1 cellular context compared by ENCODE assay signal in the genomic region with DNA sequence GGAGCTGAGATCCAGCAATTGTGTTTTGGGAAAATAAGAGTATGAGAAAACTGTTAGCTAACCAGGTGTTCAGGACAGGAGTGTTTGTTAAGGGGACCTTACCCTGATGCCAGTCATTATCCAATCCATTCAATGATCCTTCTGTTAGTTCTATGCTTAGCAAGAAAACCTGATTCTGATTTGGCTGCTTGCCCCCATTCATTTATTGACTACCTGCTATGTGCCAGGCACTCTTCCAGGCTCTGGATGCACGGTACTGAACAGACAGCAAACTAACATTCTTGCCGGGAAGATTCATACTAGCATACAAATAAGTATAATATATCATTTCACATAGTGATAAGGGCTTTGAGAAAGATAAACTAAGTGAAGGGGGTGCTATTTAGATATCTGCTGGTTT.
TF ChIP-seq lines count a peak whose summit lies in the region.

No MANE protein-coding gene starts in this region.

TF ChIP-seq in HEK293, 187 proteins besides CTCF, POLR2A, EP300 and RAD21:
- no peak for TF ChIP-seq ZNF274 (IDR thresholded peaks at IDR 0.05; ENCODE audit: low read length)
- no peak for TF ChIP-seq ZNF274 (tag by site-specific recombination; IDR thresholded peaks at IDR 0.05; ENCODE audit: borderline replicate concordance)
- TF ChIP-seq ZNF140 (tag by site-specific recombination; IDR thresholded peaks at IDR 0.05) = no peak
- TF ChIP-seq HOXD13 (CRISPR knock-in tag; IDR thresholded peaks at IDR 0.05; ENCODE audit: borderline replicate concordance) = no peak
- no peak for TF ChIP-seq ZNF501 (tag by site-specific recombination; IDR thresholded peaks at IDR 0.05)
- TF ChIP-seq ZNF292 (tag by site-specific recombination; IDR thresholded peaks at IDR 0.05; ENCODE audit: borderline replicate concordance, low read depth) = no peak
- no peak for TF ChIP-seq ZNF654 (tag by site-specific recombination; IDR thresholded peaks at IDR 0.05; ENCODE audit: low read depth)
- TF ChIP-seq, protein P1, sequence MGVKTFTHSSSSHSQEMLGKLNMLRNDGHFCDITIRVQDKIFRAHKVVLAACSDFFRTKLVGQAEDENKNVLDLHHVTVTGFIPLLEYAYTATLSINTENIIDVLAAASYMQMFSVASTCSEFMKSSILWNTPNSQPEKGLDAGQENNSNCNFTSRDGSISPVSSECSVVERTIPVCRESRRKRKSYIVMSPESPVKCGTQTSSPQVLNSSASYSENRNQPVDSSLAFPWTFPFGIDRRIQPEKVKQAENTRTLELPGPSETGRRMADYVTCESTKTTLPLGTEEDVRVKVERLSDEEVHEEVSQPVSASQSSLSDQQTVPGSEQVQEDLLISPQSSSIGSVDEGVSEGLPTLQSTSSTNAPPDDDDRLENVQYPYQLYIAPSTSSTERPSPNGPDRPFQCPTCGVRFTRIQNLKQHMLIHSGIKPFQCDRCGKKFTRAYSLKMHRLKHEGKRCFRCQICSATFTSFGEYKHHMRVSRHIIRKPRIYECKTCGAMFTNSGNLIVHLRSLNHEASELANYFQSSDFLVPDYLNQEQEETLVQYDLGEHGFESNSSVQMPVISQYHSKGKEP (tag by site-specific recombination; IDR thresholded peaks at IDR 0.05) = no peak
- TF ChIP-seq ZSCAN23 (tag by site-specific recombination; IDR thresholded peaks at IDR 0.05) = no peak
- no peak for TF ChIP-seq GLI4 (tag by site-specific recombination; IDR thresholded peaks at IDR 0.05)
- no peak for TF ChIP-seq ZNF16 (tag by site-specific recombination; IDR thresholded peaks at IDR 0.05; ENCODE audit: low read depth)
- TF ChIP-seq PRDM1 (tag by site-specific recombination; IDR thresholded peaks at IDR 0.05) = no peak
